1 cellular context compared by ENCODE assay signal in the genomic region with DNA sequence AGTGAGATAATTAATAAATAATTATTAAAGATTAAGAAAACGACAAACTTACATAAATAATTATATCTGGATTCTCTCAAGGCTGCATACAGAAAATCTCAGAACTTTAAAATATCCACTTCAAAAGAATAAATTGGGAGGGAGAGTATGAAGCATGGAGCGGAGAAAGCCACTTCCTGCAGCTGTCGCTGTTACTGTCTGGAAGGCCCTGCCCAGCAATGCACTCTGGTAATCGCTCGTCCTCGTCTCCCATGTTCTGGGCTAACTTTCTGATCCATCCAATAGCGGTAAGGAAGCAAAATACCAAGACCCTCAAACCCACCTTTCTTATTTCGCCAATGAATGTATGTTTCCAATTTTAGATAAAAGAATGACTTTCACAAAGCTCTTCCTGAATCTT.
TF ChIP-seq lines count a peak whose summit lies in the region.

No MANE protein-coding gene starts in this region.

TF ChIP-seq in K562, 482 proteins besides CTCF, POLR2A, EP300 and RAD21 (continued from another document):
- TF ChIP-seq, protein P1, sequence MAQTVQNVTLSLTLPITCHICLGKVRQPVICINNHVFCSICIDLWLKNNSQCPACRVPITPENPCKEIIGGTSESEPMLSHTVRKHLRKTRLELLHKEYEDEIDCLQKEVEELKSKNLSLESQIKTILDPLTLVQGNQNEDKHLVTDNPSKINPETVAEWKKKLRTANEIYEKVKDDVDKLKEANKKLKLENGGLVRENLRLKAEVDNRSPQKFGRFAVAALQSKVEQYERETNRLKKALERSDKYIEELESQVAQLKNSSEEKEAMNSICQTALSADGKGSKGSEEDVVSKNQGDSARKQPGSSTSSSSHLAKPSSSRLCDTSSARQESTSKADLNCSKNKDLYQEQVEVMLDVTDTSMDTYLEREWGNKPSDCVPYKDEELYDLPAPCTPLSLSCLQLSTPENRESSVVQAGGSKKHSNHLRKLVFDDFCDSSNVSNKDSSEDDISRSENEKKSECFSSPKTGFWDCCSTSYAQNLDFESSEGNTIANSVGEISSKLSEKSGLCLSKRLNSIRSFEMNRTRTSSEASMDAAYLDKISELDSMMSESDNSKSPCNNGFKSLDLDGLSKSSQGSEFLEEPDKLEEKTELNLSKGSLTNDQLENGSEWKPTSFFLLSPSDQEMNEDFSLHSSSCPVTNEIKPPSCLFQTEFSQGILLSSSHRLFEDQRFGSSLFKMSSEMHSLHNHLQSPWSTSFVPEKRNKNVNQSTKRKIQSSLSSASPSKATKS (CRISPR knock-in tag; IDR thresholded peaks at IDR 0.05) = no peak
- TF ChIP-seq GTF2F1 (IDR thresholded peaks at IDR 0.05; ENCODE audit: low read depth, low read length) (no peak), TFAM (CRISPR knock-in tag; conservative IDR thresholded peaks at IDR 0.05) (no peak), ZNF778 (CRISPR knock-in tag; IDR thresholded peaks at IDR 0.05) (no peak)
